In the genomic region with DNA sequence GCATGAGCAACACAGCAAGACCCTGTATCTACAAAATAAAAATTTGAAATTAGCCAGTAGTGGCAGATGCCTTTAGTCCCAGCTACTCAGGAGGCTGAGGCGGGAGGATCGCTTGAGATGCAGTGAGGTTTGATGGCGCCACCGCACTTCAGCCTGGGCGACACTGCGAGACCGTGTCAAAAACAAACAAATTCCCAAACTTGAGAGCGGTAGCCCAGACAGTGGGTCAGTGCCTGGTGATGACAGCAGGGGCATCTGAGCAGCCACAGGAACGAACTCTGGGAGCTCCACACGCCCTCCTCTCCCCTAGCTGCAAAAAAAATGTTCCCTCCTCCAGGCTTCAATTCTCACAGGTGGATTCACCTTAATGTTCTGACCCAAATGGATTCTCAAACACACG, we compare ENCODE assay signal across 22 cellular contexts. TPM values are rescaled to one million over a fixed set of nuclear protein-coding genes. Genes with fewer than 3 reads are reported as not detected.
DNase-seq lines count a peak whose midpoint lies in the region; ATAC-seq and TF ChIP-seq lines count a peak whose summit lies in the region.
"Had no signal": no experiment of that assay in that cellular context is flagged by ENCODE, and none has a peak within 500 bp of the region (broad histone marks: within the 10 kb centered on the region; RNA-seq: fewer than 3 reads in every experiment).

No MANE protein-coding gene starts in this region.

- H3K4me3 Mint-ChIP-seq in osteocyte (ENCODE audit: unreplicated experiment) = no peak overlapping the region
- H3K4me3 Mint-ChIP-seq: CD8-positive, alpha-beta memory T cell had no signal

- no peaks in the 10 kb centered on the region for H3K27me3 Mint-ChIP-seq in osteocyte (ENCODE audit: unreplicated experiment)
- H3K27me3 Mint-ChIP-seq: CD8-positive, alpha-beta memory T cell had no signal

- H3K27me3 ChIP-seq in BE2C = no peaks in the 10 kb centered on the region
- no peaks in the 10 kb centered on the region for H3K27me3 ChIP-seq in Karpas-422 (ENCODE audit: low read length)
- H3K27me3 ChIP-seq: SJCRH30 had no signal

- H3K9ac ChIP-seq in Karpas-422 (ENCODE audit: low read length) = no peak overlapping the region
- H3K9ac ChIP-seq: KMS-11 had no signal

- no peaks in the 10 kb centered on the region for H4K20me1 ChIP-seq in Karpas-422 (ENCODE audit: insufficient read depth, low read depth, low read length)

- H3K9me3 ChIP-seq in BE2C = no peaks in the 10 kb centered on the region
- H3K9me3 ChIP-seq in Karpas-422 (ENCODE audit: low read length) = no peaks in the 10 kb centered on the region
- H3K9me3 ChIP-seq: SJCRH30 had no signal

- peak overlapping the region; percentile 74 for H3K4me3 ChIP-seq in BE2C (ENCODE audit: low read depth, low read length)
- H3K4me3 ChIP-seq in Karpas-422 (ENCODE audit: low read length) = no peak overlapping the region
- H3K4me3 ChIP-seq: SJCRH30 had no signal

- H3K36me3 Mint-ChIP-seq in osteocyte (ENCODE audit: unreplicated experiment) = peaks cover 31% of the 10 kb centered on the region

- TF ChIP-seq CTCF in BE2C (IDR thresholded peaks at IDR 0.05; ENCODE audit: low read depth, low read length) (no peak), osteocyte (IDR thresholded peaks at IDR 0.05) (no peak)

- H3K9me3 Mint-ChIP-seq in osteocyte (ENCODE audit: unreplicated experiment) = peaks cover under 1% of the 10 kb centered on the region
- H3K9me3 Mint-ChIP-seq: CD8-positive, alpha-beta memory T cell had no signal

- H3K4me1 ChIP-seq in BE2C (no peaks in the 10 kb centered on the region), Karpas-422 (ENCODE audit: low read length) (no peaks in the 10 kb centered on the region)
- H3K4me1 ChIP-seq: SJCRH30 had no signal

- no peak overlapping the region for H3K27ac ChIP-seq in Karpas-422 (ENCODE audit: low read length)
- H3K27ac ChIP-seq: C4-2B, KMS-11, SJCRH30 had no signal

- H3K27ac Mint-ChIP-seq in osteocyte (ENCODE audit: unreplicated experiment) = no peak overlapping the region
- H3K27ac Mint-ChIP-seq: CD8-positive, alpha-beta memory T cell had no signal

- DNase-seq in BE2C (no peak), HuH-7 (ENCODE audit: low spot score) (peak; percentile 26), left lobe of liver (ENCODE audit: low spot score) (peak; percentile 26), osteocyte (ENCODE audit: extremely low spot score, unreplicated experiment) (peak; percentile 73), Karpas-422 (no peak)
- no peak for DNase-seq in activated CD4-positive, alpha-beta T cell treated with anti-CD3 and anti-CD28 coated beads, Interleukin-2, amount 50 U/mL, for 48 hours
- DNase-seq: AML-193; Calu3; CD8-positive, alpha-beta memory T cell; GF-D8; IMR-90; NCI-H1105; NCI-H2029 treated with DMSO at 0.1 percent for 48 hours; NCI-H226; NCI-H510A treated with DMSO at 0.1 percent for 48 hours; NCI-H774; OCI-M1; SJCRH30 had no signal

- no peak overlapping the region for H3K4me2 ChIP-seq in Karpas-422 (ENCODE audit: low read depth, low read length, poor library complexity, severe bottlenecking)
- H3K4me2 ChIP-seq: KMS-11 had no signal

- no peaks in the 10 kb centered on the region for H3K79me2 ChIP-seq in Karpas-422 (ENCODE audit: low read length)

- no peaks in the 10 kb centered on the region for H3K4me1 Mint-ChIP-seq in osteocyte (ENCODE audit: unreplicated experiment)

- ATAC-seq in left lobe of liver = peak; percentile 53
- ATAC-seq in HG03469 (IDR thresholded peaks at IDR 0.05; ENCODE audit: unreplicated experiment) = no peak
- no peak for ATAC-seq in GM19023 (IDR thresholded peaks at IDR 0.05; ENCODE audit: unreplicated experiment)

- no peak overlapping the region for H2AFZ ChIP-seq in Karpas-422 (ENCODE audit: low read length)

- H3K36me3 ChIP-seq in BE2C = no peaks in the 10 kb centered on the region
- peaks cover 9% of the 10 kb centered on the region for H3K36me3 ChIP-seq in Karpas-422 (ENCODE audit: insufficient read depth, low read length)

- no peaks in the 10 kb centered on the region for H3K9me2 ChIP-seq in Karpas-422 (replicated peaks; ENCODE audit: insufficient read depth, low read length)

RNA-seq across cellular contexts. Expression of gene ZNF490, which starts 14.1 kb away (rescaled TPM):
- 2.8 TPM for polyA plus RNA-seq in BE2C (2012; ENCODE audit: insufficient read depth, insufficient read length, low read depth)
- total RNA-seq in left lobe of liver = 3.9 TPM
- total RNA-seq in osteocyte = 9.2 TPM in 2 replicates
- total RNA-seq in Karpas-422 (2014; rRNA removed; shearing (Covaris generic); ENCODE audit: low replicate concordance) = 13.2 and 14.2 TPM in 2 replicates

RNA-seq across cellular contexts. Expression of gene ZNF791, which starts 14.2 kb away (rescaled TPM):
- 21.7 TPM for polyA plus RNA-seq in BE2C (2012; ENCODE audit: insufficient read depth, insufficient read length, low read depth)
- total RNA-seq in left lobe of liver (9.1 TPM), osteocyte (25.0 and 26.1 TPM in 2 replicates)
- 14.4 and 21.4 TPM in 2 replicates for total RNA-seq in Karpas-422 (2014; rRNA removed; shearing (Covaris generic); ENCODE audit: low replicate concordance)

RNA-seq across cellular contexts. Expression of gene ZNF564, which starts 45.2 kb away (rescaled TPM):
- polyA plus RNA-seq in BE2C (2012; ENCODE audit: insufficient read depth, insufficient read length, low read depth) = 3.0 TPM
- total RNA-seq in left lobe of liver (5.3 TPM), osteocyte (10.7 and 12.9 TPM in 2 replicates)
- total RNA-seq in Karpas-422 (2014; rRNA removed; shearing (Covaris generic); ENCODE audit: low replicate concordance) = 7.3 and 9.4 TPM in 2 replicates

Comparison
In these comparisons a context has a peak if more than half of its experiments do, and no peak if none do; other contexts are left out.
1. DNase-seq: peak in HuH-7 (single experiment), left lobe of liver (single experiment) and osteocyte (single experiment); none in BE2C (single experiment), Karpas-422 (single experiment) and activated CD4-positive, alpha-beta T cell treated with anti-CD3 and anti-CD28 coated beads, Interleukin-2, amount 50 U/mL, for 48 hours (0 of 2).